14 cellular contexts compared by ENCODE assay signal in the genomic region with DNA sequence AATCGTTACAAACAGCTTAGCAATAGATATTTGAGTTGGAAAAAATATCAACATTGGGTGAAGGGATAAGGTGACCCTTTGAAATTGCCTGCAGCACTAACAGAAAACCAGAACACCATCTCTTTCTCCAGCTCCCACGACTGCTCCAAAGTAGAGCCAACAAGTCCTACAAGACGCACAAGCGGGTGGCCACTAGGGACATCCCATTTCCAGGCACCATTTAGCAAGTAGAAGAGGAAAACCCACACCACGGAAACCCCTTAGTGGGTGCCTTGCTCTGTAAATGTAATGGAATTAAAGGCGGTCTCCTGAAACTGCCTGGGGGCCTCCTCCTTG. TPM values are rescaled to one million over a fixed set of nuclear protein-coding genes. Genes with fewer than 3 reads are reported as not detected.
A peak's percentile ranks its signal among the peaks of the same experiment; 100 is the strongest.
DNase-seq lines count a peak whose midpoint lies in the region; ATAC-seq and TF ChIP-seq lines count a peak whose summit lies in the region.
"Had no signal": no experiment of that assay in that cellular context is flagged by ENCODE, and none has a peak within 500 bp of the region (broad histone marks: within the 10 kb centered on the region; RNA-seq: fewer than 3 reads in every experiment).

No MANE protein-coding gene starts in this region.

- H3K27me3 ChIP-seq in NT2/D1 (ENCODE audit: insufficient read depth, insufficient read length), result peaks cover 48% of the 10 kb centered on the region
- H3K27me3 ChIP-seq in ovary, result no peaks in the 10 kb centered on the region
- H3K27me3 ChIP-seq in A673 (replicated peaks; ENCODE audit: insufficient read depth, low read depth, low read length, poor library complexity), result peaks cover 73% of the 10 kb centered on the region

- CTCF ChIA-PET in A673 (lab: Charles Lee), result no interaction called here

- POLR2A ChIA-PET in A673 (lab: Charles Lee; ENCODE audit: low non-redundant PET), result no interaction called here

- intact Hi-C loops in ovary (cut with DNase I), result no loop called here
- intact Hi-C loops in A673 (cut with micrococcal nuclease; ENCODE audit: unreplicated experiment), result no loop called here

- no peak for TF ChIP-seq CTCF in ovary (IDR thresholded peaks at IDR 0.05)
- no peak for TF ChIP-seq CTCF in A673 (conservative IDR thresholded peaks at IDR 0.05; ENCODE audit: low read depth, low read length)

- TF ChIP-seq EP300 in ovary (IDR thresholded peaks at IDR 0.05), result no peak

- 42 to 45% (median 44%) methylated on average over 6 of the region's 6 CpGs for WGBS in ovary, 3 donors

- TF ChIP-seq POLR2A in ovary (IDR thresholded peaks at IDR 0.05), result no peak

- peak overlapping the region; percentile 85 for H3K9ac ChIP-seq in NT2/D1 (ENCODE audit: insufficient read length, low read depth)

- H3K4me1 ChIP-seq in NT2/D1 (ENCODE audit: insufficient read depth, insufficient read length), result no peaks in the 10 kb centered on the region
- no peaks in the 10 kb centered on the region for H3K4me1 ChIP-seq in ovary (ENCODE audit: insufficient read depth)
- no peaks in the 10 kb centered on the region for H3K4me1 ChIP-seq in A673 (ENCODE audit: insufficient read depth, low read length, poor library complexity, severe bottlenecking)

- DNase-seq in EL, result peak; percentile 10
- DNase-seq in NT2/D1 (ENCODE audit: low read depth, low spot score), result no peak
- DNase-seq in glomerular visceral epithelial cell (ENCODE audit: extremely low spot score), result peak; percentile 9
- DNase-seq in ovary, result peak in 1 of 5 donors; percentile 14
- DNase-seq in A673 (ENCODE audit: low spot score), result no peak
- no peak for DNase-seq in activated gamma-delta T cell (lab: John Stamatoyannopoulos, UW)
- no peak for DNase-seq in iPS-NIHi11 (ENCODE audit: low spot score)
- DNase-seq: activated naive CD4-positive, alpha-beta T cell treated with anti-CD3 and anti-CD28 coated beads, Interleukin-2, amount 10 ng/mL, durations not matched to agents 7 days and 5 days; CD4-positive, alpha-beta memory T cell; naive thymus-derived CD8-positive, alpha-beta T cell; NCI-H1092 treated with DMSO at 0.1 percent for 48 hours; OCI-M1 had no signal

- H3K4me3 ChIP-seq in NT2/D1 (ENCODE audit: insufficient read length, low read depth) (peak overlapping the region; percentile 72), ovary (peak overlapping the region; percentile 43), A673 (ENCODE audit: low read depth, low read length, poor library complexity, severe bottlenecking) (no peak overlapping the region)

- H3K36me3 ChIP-seq in NT2/D1 (ENCODE audit: insufficient read depth, insufficient read length, low read length) (no peaks in the 10 kb centered on the region), ovary (no peaks in the 10 kb centered on the region), A673 (ENCODE audit: insufficient read depth, low read length, poor library complexity, severe bottlenecking) (no peaks in the 10 kb centered on the region)

- no TSS peak for BruUV-seq in A673 (replicated peaks; lab: Mats Ljungman, UMichigan)

- no peak overlapping the region for H3K27ac ChIP-seq in ovary
- no peak overlapping the region for H3K27ac ChIP-seq in A673 (ENCODE audit: low read depth, low read length, poor library complexity, severe bottlenecking)
- H3K27ac ChIP-seq: epithelial cell of prostate had no signal

- no peak for ATAC-seq in HG02981 (IDR thresholded peaks at IDR 0.05; ENCODE audit: unreplicated experiment)
- ATAC-seq: naive thymus-derived CD8-positive, alpha-beta T cell had no signal

- H3K9me3 ChIP-seq in NT2/D1 (ENCODE audit: insufficient read depth, low read length) (no peaks in the 10 kb centered on the region), ovary (no peaks in the 10 kb centered on the region), A673 (ENCODE audit: low read depth, low read length, poor library complexity, severe bottlenecking) (no peaks in the 10 kb centered on the region)

RNA-seq across cellular contexts. Expression of a gene that starts 1.9 kb away (rescaled TPM):
- total RNA-seq in ovary, result 10 to 100 TPM; 14.1 to 32.9 (median 23.4) TPM
- polyA plus RNA-seq in ovary, result 10 to 100 TPM; 19.0 to 19.4 TPM
- total RNA-seq in A673 (2021), result 0.15 TPM in 1 of 2 replicates, not detected in the other
- total RNA-seq: CD4-positive, alpha-beta memory T cell had no signal
- polyA plus RNA-seq: CD4-positive, alpha-beta memory T cell; naive thymus-derived CD8-positive, alpha-beta T cell had no signal

Comparison
In these comparisons a context has a peak if more than half of its experiments do, and no peak if none do; other contexts are left out.
1. DNase-seq: peak in EL (single experiment) and glomerular visceral epithelial cell (single experiment); none in NT2/D1 (single experiment), A673 (single experiment), activated gamma-delta T cell (single experiment) and iPS-NIHi11 (single experiment).
2. RNA of a gene that starts 1.9 kb away (total RNA-seq): 14.1 to 32.9 TPM in ovary; 0.15 TPM in A673; every median in the first group is over 10 times any median in the second.